In the genomic region with DNA sequence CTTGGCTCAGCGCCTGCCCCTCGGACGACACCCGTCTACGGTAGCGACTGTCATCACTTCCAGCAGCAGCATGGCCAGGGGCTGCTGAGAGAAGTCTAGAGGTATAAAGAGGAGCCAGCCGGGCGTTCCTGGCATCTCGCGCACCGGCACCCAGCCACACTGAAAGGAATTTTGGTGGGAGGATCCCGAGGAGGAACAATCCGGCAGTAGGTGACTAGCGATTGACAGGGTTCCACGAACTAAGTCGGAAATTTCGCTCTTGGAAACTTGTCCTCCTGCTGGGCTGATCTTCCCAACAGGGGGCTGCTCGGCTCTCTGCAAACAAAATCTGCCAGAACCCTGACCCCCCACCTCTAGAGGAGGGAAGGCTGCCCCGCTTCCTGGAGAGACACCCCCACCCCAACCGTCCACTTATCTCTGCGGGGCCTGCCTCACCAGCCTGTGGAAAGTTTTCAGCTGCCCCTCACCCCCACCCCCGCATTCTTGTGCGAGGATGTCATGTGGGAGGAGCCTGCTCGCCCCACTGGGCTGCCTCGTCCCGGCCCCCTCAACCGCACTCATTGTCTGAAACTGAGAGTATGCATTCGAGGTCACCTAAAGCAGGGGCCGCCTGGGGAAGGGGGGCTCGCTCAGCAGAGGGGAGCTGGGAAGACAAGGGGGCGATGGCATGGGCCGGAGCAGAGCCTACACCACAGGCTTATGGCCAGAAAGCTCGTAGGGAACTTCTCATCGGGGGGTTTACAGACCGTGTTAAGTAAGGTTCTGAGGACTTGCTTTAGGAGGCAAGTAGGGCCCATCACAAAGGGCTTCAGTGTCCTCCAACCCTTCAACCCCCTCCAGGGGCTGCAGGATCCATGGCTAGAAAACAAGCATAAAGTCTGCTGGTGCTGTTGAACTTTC, we compare ENCODE assay signal across 8 cellular contexts.
DNase-seq lines count a peak whose midpoint lies in the region; ATAC-seq and TF ChIP-seq lines count a peak whose summit lies in the region.

No MANE protein-coding gene starts in this region.

- H3K9me3 ChIP-seq in BLaER1 (no peaks in the 10 kb centered on the region), muscle layer of colon (ENCODE audit: low read length) (no peaks in the 10 kb centered on the region)

- H3K36me3 ChIP-seq in BLaER1 (no peaks in the 10 kb centered on the region), muscle layer of colon (ENCODE audit: insufficient read depth, low read length) (peaks cover 6% of the 10 kb centered on the region)

- ATAC-seq in GM18867 (IDR thresholded peaks at IDR 0.05; ENCODE audit: unreplicated experiment), result no peak
- no peak for ATAC-seq in HG02981 (IDR thresholded peaks at IDR 0.05; ENCODE audit: unreplicated experiment)
- ATAC-seq in HG03095 (IDR thresholded peaks at IDR 0.05; ENCODE audit: unreplicated experiment), result no peak

- H3K27ac ChIP-seq in BLaER1 (no peak overlapping the region), muscle layer of colon (ENCODE audit: low read depth, low read length) (peak overlapping the region; percentile 73)

- H4K20me1 ChIP-seq in BLaER1, result peaks cover 35% of the 10 kb centered on the region; the same call in 1 of the 2 replicates

- H3K9ac ChIP-seq in BLaER1, result peak overlapping the region; percentile 43; the same call in 1 of the 2 replicates
- peak overlapping the region; percentile 57 for H3K9ac ChIP-seq in muscle layer of colon (ENCODE audit: low read length)

- H3K4me3 ChIP-seq in BLaER1, result no peak overlapping the region
- H3K4me3 ChIP-seq in epithelial cell of esophagus (ENCODE audit: low read length), result peak overlapping the region; percentile 22
- peak overlapping the region; percentile 56 to 64 for H3K4me3 ChIP-seq in muscle layer of colon (ENCODE audit: low read depth in 1 of 2, low read length in 2 of 2)

- TF ChIP-seq CTCF in epithelial cell of esophagus (IDR thresholded peaks at IDR 0.05; ENCODE audit: insufficient read depth, low read depth, low read length, missing control alignments), result no peak

- H3K4me2 ChIP-seq in BLaER1, result peak overlapping the region; percentile 97

- DNase-seq in NCI-H69 (lab: John Stamatoyannopoulos, UW) (peak; percentile 65), epithelial cell of esophagus (ENCODE audit: low read depth) (peak; percentile 79), germinal center (ENCODE audit: low spot score) (no peak)

- H3K27me3 ChIP-seq in BLaER1, result peaks cover 12% of the 10 kb centered on the region
- no peaks in the 10 kb centered on the region for H3K27me3 ChIP-seq in muscle layer of colon (ENCODE audit: control insufficient read depth in 1 of 2, insufficient read depth in 2 of 2, low read length in 2 of 2)

- H3K4me1 ChIP-seq in BLaER1, result peaks cover 79% of the 10 kb centered on the region
- peaks cover 50% of the 10 kb centered on the region for H3K4me1 ChIP-seq in muscle layer of colon (ENCODE audit: insufficient read depth, low read length)
